In genomic region chr21:43603230-43603626, GRCh38 we compare ENCODE assay signal across 16 cellular contexts. TPM values are rescaled to one million over a fixed set of nuclear protein-coding genes. Genes with fewer than 3 reads are reported as not detected.
DNase-seq lines count a peak whose midpoint lies in the region; ATAC-seq and TF ChIP-seq lines count a peak whose summit lies in the region.
"Had no signal": no experiment of that assay in that cellular context is flagged by ENCODE, and none has a peak within 500 bp of the region (broad histone marks: within the 10 kb centered on the region; RNA-seq: fewer than 3 reads in every experiment).

No MANE protein-coding gene starts in this region.

- no peaks in the 10 kb centered on the region for H3K36me3 ChIP-seq in psoas muscle (ENCODE audit: insufficient read depth in 1 of 2, low read depth in 1 of 2)
- H3K36me3 ChIP-seq: BLaER1, thoracic aorta had no signal

- peak overlapping the region; percentile 75 for H3K27ac ChIP-seq in psoas muscle
- H3K27ac ChIP-seq: BLaER1, parathyroid adenoma, thoracic aorta had no signal

- TF ChIP-seq CTCF in psoas muscle (IDR thresholded peaks at IDR 0.05): no peak

- DNase-seq in DMS79 treated with DMSO at 0.1 percent for 48 hours (lab: John Stamatoyannopoulos, UW) (peak; percentile 20), NCI-H510A treated with DMSO at 0.1 percent for 48 hours (lab: John Stamatoyannopoulos, UW) (peak; percentile 9), left cardiac atrium (no peak), psoas muscle (peak in 1 of 2 donors; percentile 35), NCI-H2081 (lab: John Stamatoyannopoulos, UW) (no peak), HT-29 (ENCODE audit: low spot score) (no peak)
- DNase-seq: activated CD4-positive, alpha-beta T cell treated with anti-CD3 and anti-CD28 coated beads, Interleukin-2, amount 50 U/mL, for 1 hour; dorsolateral prefrontal cortex; Kasumi-1; NCI-H1694 treated with DMSO at 0.1 percent for 48 hours; SIG-M5 had no signal

- no peaks in the 10 kb centered on the region for H3K27me3 ChIP-seq in psoas muscle (ENCODE audit: insufficient read depth in 3 of 3, low read length in 2 of 3)
- H3K27me3 ChIP-seq: BLaER1, dorsolateral prefrontal cortex had no signal

- H3K4me3 ChIP-seq in psoas muscle: no peak overlapping the region
- H3K4me3 ChIP-seq: BLaER1, dorsolateral prefrontal cortex, thoracic aorta had no signal

- intact Hi-C loops in left cardiac atrium (cut with DNase I): no loop called here
- intact Hi-C loops in psoas muscle (cut with DNase I): no loop called here

- H3K9me3 ChIP-seq in psoas muscle: no peaks in the 10 kb centered on the region
- H3K9me3 ChIP-seq: BLaER1, thoracic aorta had no signal

- 54 to 67% (median 59%) methylated on average over 5 of the region's 5 CpGs for WGBS in psoas muscle, 3 donors

- ATAC-seq in left cardiac atrium (peak; percentile 43 to 61), psoas muscle (peak; percentile 85 to 90 (median 88)), HG03097 (IDR thresholded peaks at IDR 0.05; ENCODE audit: low FRiP score, unreplicated experiment) (no peak), GM21367 (IDR thresholded peaks at IDR 0.05; ENCODE audit: unreplicated experiment) (no peak)

- H3K4me1 ChIP-seq in psoas muscle: peaks cover 13% of the 10 kb centered on the region
- H3K4me1 ChIP-seq: parathyroid adenoma had no signal

RNA-seq across cellular contexts. Expression of gene HSF2BP, which starts 56.1 kb away (rescaled TPM):
- total RNA-seq in left cardiac atrium: under 1 TPM in 1 of 2 donors, not detected in 1; 0.68 TPM
- under 1 TPM in 3 of 4 donors, not detected in 1; 0.16 to 0.23 (median 0.19) TPM for total RNA-seq in psoas muscle
- 1 to 10 TPM in 1 of 3 donors, under 1 TPM in 2; 0.32 to 1.7 (median 0.35) TPM for polyA plus RNA-seq in psoas muscle
- total RNA-seq in HT-29 (2014; rRNA removed; shearing (Covaris generic)): 0.13 and 0.56 TPM in 2 replicates

RNA-seq across cellular contexts. Expression of gene RRP1B, which starts 56.1 kb away (rescaled TPM):
- 10 to 100 TPM; 11.0 to 14.2 TPM for total RNA-seq in left cardiac atrium
- 10 to 100 TPM; 14.4 to 21.6 (median 18.1) TPM for total RNA-seq in psoas muscle
- 10 to 100 TPM in 2 of 3 donors, 1 to 10 TPM in 1; 6.0 to 21.2 (median 20.2) TPM for polyA plus RNA-seq in psoas muscle
- 19.4 and 20.0 TPM in 2 replicates for total RNA-seq in HT-29 (2014; rRNA removed; shearing (Covaris generic))

Comparison
In these comparisons a context has a peak if more than half of its experiments do, and no peak if none do; other contexts are left out.
1. DNase-seq: peak in DMS79 treated with DMSO at 0.1 percent for 48 hours (single experiment) and NCI-H510A treated with DMSO at 0.1 percent for 48 hours (single experiment); none in left cardiac atrium (single experiment), NCI-H2081 (0 of 2) and HT-29 (single experiment).
2. ATAC-seq: peak in left cardiac atrium (2 of 2) and psoas muscle (4 of 4); none in HG03097 (single experiment) and GM21367 (single experiment).